In the genomic region with DNA sequence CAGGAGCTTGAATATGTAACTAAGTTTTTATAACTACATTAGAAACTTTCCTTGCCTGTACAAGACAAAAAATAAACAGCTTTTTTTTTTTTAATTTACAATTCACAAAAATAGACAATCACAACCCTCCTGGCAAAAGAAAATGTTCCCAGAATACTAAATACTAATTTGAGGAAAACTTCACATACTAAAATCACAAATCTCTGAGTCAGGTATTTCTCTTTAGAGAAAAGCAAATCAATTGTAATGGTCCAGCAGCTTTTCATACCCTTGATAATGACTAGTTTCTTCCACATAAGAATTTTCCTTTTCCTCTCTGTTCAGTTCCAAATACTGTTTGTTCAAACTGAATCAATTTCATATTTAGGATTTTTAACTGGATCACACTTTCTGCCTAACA, we compare ENCODE assay signal across 20 cellular contexts.
DNase-seq lines count a peak whose midpoint lies in the region; ATAC-seq and TF ChIP-seq lines count a peak whose summit lies in the region.
"Had no signal": no experiment of that assay in that cellular context is flagged by ENCODE, and none has a peak within 500 bp of the region (broad histone marks: within the 10 kb centered on the region; RNA-seq: fewer than 3 reads in every experiment).

No MANE protein-coding gene starts in this region.

- CTCF ChIA-PET in activated CD4-positive, alpha-beta T cell treated with anti-CD3 and anti-CD28 coated beads, Interleukin-2, amount 10 ng/mL, durations not matched to agents 7 days and 5 days (lab: Charles Lee) = interaction anchor here (0.7 kb wide), 1 partner anchor 56 kb away, joined by 3 read pairs; no protein-coding TSS in a partner anchor
- CTCF ChIA-PET in PC-9 (lab: Charles Lee) = interaction anchor here (0.7 to 0.8 kb wide), 2 partner anchors 69 to 387 kb away, joined by 3 to 5 read pairs; partner anchors contain the start of gene MLLT3

- H3F3A ChIP-seq in PC-9 (ENCODE audit: insufficient read depth, low read depth) (peaks cover 26% of the 10 kb centered on the region), smooth muscle cell (ENCODE audit: low read depth) (peaks cover 11% of the 10 kb centered on the region)

- BruUV-seq in PC-9 (replicated peaks; lab: Mats Ljungman, UMichigan) = no TSS peak

- no peaks in the 10 kb centered on the region for H3K9me3 ChIP-seq in PC-9 (ENCODE audit: insufficient read depth, low read depth)
- H3K9me3 ChIP-seq in smooth muscle cell (replicated peaks; ENCODE audit: low read depth) = no peaks in the 10 kb centered on the region
- no peaks in the 10 kb centered on the region for H3K9me3 ChIP-seq in upper lobe of left lung
- H3K9me3 ChIP-seq: left ventricle myocardium inferior had no signal

- H3K4me2 ChIP-seq in PC-9 (peak overlapping the region; percentile 60), smooth muscle cell (no peak overlapping the region)
- H3K4me2 ChIP-seq: hepatocyte had no signal

- H3K4me1 ChIP-seq in PC-9 (replicated peaks; ENCODE audit: insufficient read depth) (peaks cover 56% of the 10 kb centered on the region), smooth muscle cell (ENCODE audit: low read depth) (peaks cover 14% of the 10 kb centered on the region), upper lobe of left lung (peaks cover 19 to 38% (median 28%) of the 10 kb centered on the region in 4 donors)

- intact Hi-C loops in PC-9 (cut with micrococcal nuclease; ENCODE audit: unreplicated experiment) = loop anchor here (5.0 kb wide), 1 partner anchor 196 kb away; no protein-coding TSS in a partner anchor

- no peak for ATAC-seq in central memory CD8-positive, alpha-beta T cell (replicated peaks; ENCODE audit: extremely low read depth, poor library complexity, severe bottlenecking)
- ATAC-seq in upper lobe of left lung (ENCODE audit: low FRiP score in 2 of 2) = no peak
- ATAC-seq: HCT116, right cardiac atrium had no signal

- TF ChIP-seq CTCF in PC-9 (conservative IDR thresholded peaks at IDR 0.05) (no peak), smooth muscle cell (IDR thresholded peaks at IDR 0.05; ENCODE audit: borderline replicate concordance, insufficient read depth, poor library complexity, severe bottlenecking) (no peak), upper lobe of left lung (IDR thresholded peaks at IDR 0.05) (no peak)

- H3K27ac ChIP-seq in PC-9 = peak overlapping the region; percentile 99
- H3K27ac ChIP-seq in smooth muscle cell (ENCODE audit: low read depth) = peak overlapping the region; percentile 42
- no peak overlapping the region for H3K27ac ChIP-seq in upper lobe of left lung
- H3K27ac ChIP-seq: hepatocyte, left ventricle myocardium inferior, RWPE1 had no signal

- H3K4me1 Mint-ChIP-seq in activated CD4-positive, alpha-beta T cell treated with anti-CD3 and anti-CD28 coated beads, Interleukin-2, amount 10 ng/mL, durations not matched to agents 7 days and 5 days = peaks cover 83% of the 10 kb centered on the region
- H3K4me1 Mint-ChIP-seq in central memory CD8-positive, alpha-beta T cell = peaks cover 76% of the 10 kb centered on the region

- no peaks in the 10 kb centered on the region for H3K27me3 ChIP-seq in PC-9 (ENCODE audit: insufficient read depth, low read depth)
- H3K27me3 ChIP-seq in smooth muscle cell (ENCODE audit: low read depth) = no peaks in the 10 kb centered on the region
- no peaks in the 10 kb centered on the region for H3K27me3 ChIP-seq in upper lobe of left lung
- H3K27me3 ChIP-seq: hepatocyte had no signal

- H3K27me3 Mint-ChIP-seq in activated CD4-positive, alpha-beta T cell treated with anti-CD3 and anti-CD28 coated beads, Interleukin-2, amount 10 ng/mL, durations not matched to agents 7 days and 5 days = no peaks in the 10 kb centered on the region
- H3K27me3 Mint-ChIP-seq in central memory CD8-positive, alpha-beta T cell = no peaks in the 10 kb centered on the region
- H3K27me3 Mint-ChIP-seq: naive B cell had no signal

- peak overlapping the region; percentile 44 for H3K4me3 Mint-ChIP-seq in activated CD4-positive, alpha-beta T cell treated with anti-CD3 and anti-CD28 coated beads, Interleukin-2, amount 10 ng/mL, durations not matched to agents 7 days and 5 days
- H3K4me3 Mint-ChIP-seq in central memory CD8-positive, alpha-beta T cell = peak overlapping the region; percentile 24

- H3K4me3 ChIP-seq in PC-9 (no peak overlapping the region), smooth muscle cell (no peak overlapping the region), upper lobe of left lung (no peak overlapping the region)
- H3K4me3 ChIP-seq: hepatocyte, left ventricle myocardium inferior had no signal

- H3K79me2 ChIP-seq in PC-9 (ENCODE audit: low read depth) (peaks cover 29% of the 10 kb centered on the region), smooth muscle cell (ENCODE audit: low read depth) (peaks cover 96% of the 10 kb centered on the region)

- no peak for DNase-seq in activated CD4-positive, alpha-beta T cell treated with anti-CD3 and anti-CD28 coated beads, Interleukin-2, amount 10 ng/mL, durations not matched to agents 7 days and 5 days
- no peak for DNase-seq in activated CD4-positive, alpha-beta T cell treated with anti-CD3 and anti-CD28 coated beads, Interleukin-2, amount 50 U/mL, for 4 hours
- DNase-seq in PC-9 (no peak), smooth muscle cell (lab: John Stamatoyannopoulos, UW; ENCODE audit: unreplicated experiment) (no peak), DMS153 (lab: John Stamatoyannopoulos, UW) (no peak), upper lobe of left lung (no peak), NCI-H510A treated with DMSO at 0.1 percent for 48 hours (lab: John Stamatoyannopoulos, UW) (no peak)
- DNase-seq in central memory CD8-positive, alpha-beta T cell (ENCODE audit: low spot score in 2 of 2) = no peak
- DNase-seq: aorta; cortex of kidney; Karpas-422; left ventricle myocardium inferior; naive B cell; NCI-H187 treated with DMSO at 0.1 percent for 48 hours; NCI-H524 treated with DMSO at 0.1 percent for 48 hours; right cardiac atrium; stimulated activated CD4-positive, alpha-beta T cell treated with anti-CD3 and anti-CD28 coated beads, Interleukin-4, amount 100 ng/mL, for 4 hours had no signal

- H3K27ac Mint-ChIP-seq in activated CD4-positive, alpha-beta T cell treated with anti-CD3 and anti-CD28 coated beads, Interleukin-2, amount 10 ng/mL, durations not matched to agents 7 days and 5 days = peak overlapping the region; percentile 81
- peak overlapping the region; percentile 4 for H3K27ac Mint-ChIP-seq in central memory CD8-positive, alpha-beta T cell (ENCODE audit: low read depth)

- POLR2A ChIA-PET in activated CD4-positive, alpha-beta T cell treated with anti-CD3 and anti-CD28 coated beads, Interleukin-2, amount 10 ng/mL, durations not matched to agents 7 days and 5 days (lab: Charles Lee) = interaction anchor here (0.7 kb wide), 1 partner anchor 114 kb away, joined by 4 read pairs; no protein-coding TSS in a partner anchor
- POLR2A ChIA-PET in PC-9 (lab: Charles Lee; ENCODE audit: unreplicated experiment) = interaction anchor here (0.5 to 0.7 kb wide), 2 partner anchors 16 to 41 kb away, joined by 3 to 4 read pairs; no protein-coding TSS in a partner anchor

- H2AFZ ChIP-seq in PC-9 (no peak overlapping the region), smooth muscle cell (ENCODE audit: low read depth) (no peak overlapping the region)
- H2AFZ ChIP-seq: hepatocyte had no signal

- H3K36me3 ChIP-seq in PC-9 (ENCODE audit: low read depth) = no peaks in the 10 kb centered on the region
- H3K36me3 ChIP-seq in smooth muscle cell (ENCODE audit: low read depth) = no peaks in the 10 kb centered on the region
- no peaks in the 10 kb centered on the region for H3K36me3 ChIP-seq in upper lobe of left lung
- H3K36me3 ChIP-seq: left ventricle myocardium inferior had no signal

- H4K20me1 ChIP-seq in PC-9 (ENCODE audit: insufficient read depth) = no peaks in the 10 kb centered on the region
- peaks cover 34% of the 10 kb centered on the region for H4K20me1 ChIP-seq in smooth muscle cell (ENCODE audit: low read depth)

- no peaks in the 10 kb centered on the region for H3K9me2 ChIP-seq in PC-9 (ENCODE audit: insufficient read depth)

- no peak overlapping the region for H3K9ac ChIP-seq in smooth muscle cell (ENCODE audit: low read depth)

- TF ChIP-seq EP300 in upper lobe of left lung (IDR thresholded peaks at IDR 0.05) = no peak

- H3K36me3 Mint-ChIP-seq in activated CD4-positive, alpha-beta T cell treated with anti-CD3 and anti-CD28 coated beads, Interleukin-2, amount 10 ng/mL, durations not matched to agents 7 days and 5 days (ENCODE audit: low read depth) = peaks cover 27% of the 10 kb centered on the region
- peaks cover 1% of the 10 kb centered on the region for H3K36me3 Mint-ChIP-seq in central memory CD8-positive, alpha-beta T cell (ENCODE audit: insufficient read depth)

- no peaks in the 10 kb centered on the region for H3K9me3 Mint-ChIP-seq in activated CD4-positive, alpha-beta T cell treated with anti-CD3 and anti-CD28 coated beads, Interleukin-2, amount 10 ng/mL, durations not matched to agents 7 days and 5 days
- no peaks in the 10 kb centered on the region for H3K9me3 Mint-ChIP-seq in central memory CD8-positive, alpha-beta T cell
- H3K9me3 Mint-ChIP-seq: naive B cell had no signal

- no peak for TF ChIP-seq POLR2A in upper lobe of left lung (IDR thresholded peaks at IDR 0.05)

Comparison
In these comparisons a context has a peak if more than half of its experiments do, and no peak if none do; other contexts are left out.
1. H3K27ac ChIP-seq: peak in PC-9 (single experiment) and smooth muscle cell (single experiment); none in upper lobe of left lung (0 of 4).